17 cellular contexts compared by ENCODE assay signal in the genomic region with DNA sequence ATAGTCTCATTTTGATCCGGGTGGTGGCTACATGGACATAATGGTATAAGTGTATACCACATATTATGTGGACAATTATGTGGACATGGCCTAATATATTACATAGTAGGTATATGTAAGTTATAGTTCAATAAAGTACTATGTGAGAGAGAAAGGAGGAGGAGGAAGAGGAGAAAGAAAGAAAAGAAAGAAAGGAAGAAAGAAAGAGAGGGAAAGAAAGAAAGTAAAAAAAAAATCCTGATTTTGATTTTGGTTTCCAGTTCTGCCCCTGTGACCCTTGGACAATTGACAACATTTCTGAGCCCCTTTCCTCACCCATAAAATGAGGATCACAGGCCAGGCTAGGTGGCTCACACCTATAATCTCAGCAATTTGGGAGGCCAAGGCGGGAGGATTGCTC. TPM values are rescaled to one million over a fixed set of nuclear protein-coding genes. Genes with fewer than 3 reads are reported as not detected.
DNase-seq lines count a peak whose midpoint lies in the region; ATAC-seq and TF ChIP-seq lines count a peak whose summit lies in the region.
"Had no signal": no experiment of that assay in that cellular context is flagged by ENCODE, and none has a peak within 500 bp of the region (broad histone marks: within the 10 kb centered on the region; RNA-seq: fewer than 3 reads in every experiment).

No MANE protein-coding gene starts in this region.

- H3K4me3 ChIP-seq in Panc1 (ENCODE audit: low read depth in 2 of 2, low read length in 2 of 2) (no peak overlapping the region), lower lobe of right lung (no peak overlapping the region)
- H3K4me3 ChIP-seq: A549, body of pancreas, upper lobe of right lung had no signal

- intact Hi-C loops in Panc1 (cut with micrococcal nuclease; ENCODE audit: unreplicated experiment) (no loop called here), lower lobe of right lung (cut with DNase I) (no loop called here)

- ATAC-seq in activated CD8-positive, alpha-beta memory T cell treated with anti-CD3 and anti-CD28 coated beads, Interleukin-2, amount 10 ng/mL, durations not matched to agents 7 days and 5 days = no peak
- no peak for ATAC-seq in Panc1
- no peak for ATAC-seq in lower lobe of right lung
- ATAC-seq in stimulated activated memory B cell treated with anti-CD40 and anti-IgM and Interleukin-4, amounts not matched to agents 10 μg/mL and 1 μg/mL and 100 μg/mL, for 72 hours = no peak
- ATAC-seq: body of pancreas had no signal

- H3K4me1 ChIP-seq in Panc1 (ENCODE audit: control insufficient read depth, insufficient read depth, low read length) (peaks cover 24% of the 10 kb centered on the region), lower lobe of right lung (peaks cover 42% of the 10 kb centered on the region)
- H3K4me1 ChIP-seq: body of pancreas had no signal

- no peaks in the 10 kb centered on the region for H3K9me3 Mint-ChIP-seq in activated CD8-positive, alpha-beta memory T cell treated with anti-CD3 and anti-CD28 coated beads, Interleukin-2, amount 10 ng/mL, durations not matched to agents 7 days and 5 days (ENCODE audit: low read depth)
- no peaks in the 10 kb centered on the region for H3K9me3 Mint-ChIP-seq in stimulated activated memory B cell treated with anti-CD40 and anti-IgM and Interleukin-4, amounts not matched to agents 10 μg/mL and 1 μg/mL and 100 μg/mL, for 72 hours
- H3K9me3 Mint-ChIP-seq: activated naive CD4-positive, alpha-beta T cell treated with anti-CD3 and anti-CD28 coated beads for 36 hours; WTC11 had no signal

- peak overlapping the region; percentile 36 for H3K27ac Mint-ChIP-seq in activated CD8-positive, alpha-beta memory T cell treated with anti-CD3 and anti-CD28 coated beads, Interleukin-2, amount 10 ng/mL, durations not matched to agents 7 days and 5 days
- peak overlapping the region; percentile 95 for H3K27ac Mint-ChIP-seq in stimulated activated memory B cell treated with anti-CD40 and anti-IgM and Interleukin-4, amounts not matched to agents 10 μg/mL and 1 μg/mL and 100 μg/mL, for 72 hours
- H3K27ac Mint-ChIP-seq: WTC11 had no signal

- TF ChIP-seq CTCF in Panc1 (IDR thresholded peaks at IDR 0.05) (no peak), lower lobe of right lung (IDR thresholded peaks at IDR 0.05) (no peak)

- BruUV-seq in Panc1 (replicated peaks; lab: Mats Ljungman, UMichigan) = no TSS peak

- H3K4me3 Mint-ChIP-seq in activated CD8-positive, alpha-beta memory T cell treated with anti-CD3 and anti-CD28 coated beads, Interleukin-2, amount 10 ng/mL, durations not matched to agents 7 days and 5 days = no peak overlapping the region
- peak overlapping the region; percentile 26 for H3K4me3 Mint-ChIP-seq in stimulated activated memory B cell treated with anti-CD40 and anti-IgM and Interleukin-4, amounts not matched to agents 10 μg/mL and 1 μg/mL and 100 μg/mL, for 72 hours
- H3K4me3 Mint-ChIP-seq: activated naive CD4-positive, alpha-beta T cell treated with anti-CD3 and anti-CD28 coated beads for 36 hours; WTC11 had no signal

- peak overlapping the region; percentile 70; the same call in 1 of the 2 replicates for H3K27ac ChIP-seq in Panc1 (ENCODE audit: low read length)
- peak overlapping the region; percentile 80 for H3K27ac ChIP-seq in lower lobe of right lung
- H3K27ac ChIP-seq: body of pancreas, epithelial cell of prostate, upper lobe of right lung had no signal

- DNase-seq in activated CD8-positive, alpha-beta memory T cell treated with anti-CD3 and anti-CD28 coated beads, Interleukin-2, amount 10 ng/mL, durations not matched to agents 7 days and 5 days = no peak
- no peak for DNase-seq in activated CD8-positive, alpha-beta memory T cell treated with anti-CD3 and anti-CD28 coated beads, Interleukin-2, amount 50 U/mL, for 4 hours
- no peak for DNase-seq in Panc1 (ENCODE audit: low read depth, low spot score)
- DNase-seq in lower lobe of right lung = no peak
- no peak for DNase-seq in activated gamma-delta T cell treated with Interleukin-2 at 50 U/mL for 16 hours
- DNase-seq in central memory CD4-positive, alpha-beta T cell = no peak
- DNase-seq in kidney glomerular epithelial cell (lab: John Stamatoyannopoulos, UW) = no peak
- DNase-seq: body of pancreas, NCI-H1105 treated with DMSO at 0.1 percent for 48 hours, NCI-H2171, NCI-H774, upper lobe of right lung had no signal

- no peaks in the 10 kb centered on the region for H3K36me3 ChIP-seq in Panc1 (ENCODE audit: control insufficient read depth, insufficient read depth, low read length)
- H3K36me3 ChIP-seq in lower lobe of right lung = no peaks in the 10 kb centered on the region
- H3K36me3 ChIP-seq: upper lobe of right lung had no signal

- peaks cover 48% of the 10 kb centered on the region for H3K4me1 Mint-ChIP-seq in activated CD8-positive, alpha-beta memory T cell treated with anti-CD3 and anti-CD28 coated beads, Interleukin-2, amount 10 ng/mL, durations not matched to agents 7 days and 5 days
- peaks cover 54% of the 10 kb centered on the region for H3K4me1 Mint-ChIP-seq in stimulated activated memory B cell treated with anti-CD40 and anti-IgM and Interleukin-4, amounts not matched to agents 10 μg/mL and 1 μg/mL and 100 μg/mL, for 72 hours

- H3K36me3 Mint-ChIP-seq in activated CD8-positive, alpha-beta memory T cell treated with anti-CD3 and anti-CD28 coated beads, Interleukin-2, amount 10 ng/mL, durations not matched to agents 7 days and 5 days = peaks cover 2% of the 10 kb centered on the region
- H3K36me3 Mint-ChIP-seq in stimulated activated memory B cell treated with anti-CD40 and anti-IgM and Interleukin-4, amounts not matched to agents 10 μg/mL and 1 μg/mL and 100 μg/mL, for 72 hours = no peaks in the 10 kb centered on the region
- H3K36me3 Mint-ChIP-seq: WTC11 had no signal

- in situ Hi-C loops in Panc1 (cut with HindIII; ENCODE audit: low pct_unique_long_range_greater_than_20kb, low sequenced_read_pairs) = no loop called here

- CTCF ChIA-PET in activated CD8-positive, alpha-beta memory T cell treated with anti-CD3 and anti-CD28 coated beads, Interleukin-2, amount 10 ng/mL, durations not matched to agents 7 days and 5 days (lab: Charles Lee) = interaction anchor here (1.7 to 4.9 kb wide), 4 partner anchors 13 to 76 kb away, joined by 9 to 33 read pairs (median 25); no protein-coding TSS in a partner anchor
- CTCF ChIA-PET in Panc1 (lab: Charles Lee) = no interaction called here

- peaks cover 2% of the 10 kb centered on the region for H3K27me3 Mint-ChIP-seq in activated CD8-positive, alpha-beta memory T cell treated with anti-CD3 and anti-CD28 coated beads, Interleukin-2, amount 10 ng/mL, durations not matched to agents 7 days and 5 days
- H3K27me3 Mint-ChIP-seq in stimulated activated memory B cell treated with anti-CD40 and anti-IgM and Interleukin-4, amounts not matched to agents 10 μg/mL and 1 μg/mL and 100 μg/mL, for 72 hours = no peaks in the 10 kb centered on the region

- H3K27me3 ChIP-seq in Panc1 (ENCODE audit: control insufficient read depth, insufficient read depth, low read length) (no peaks in the 10 kb centered on the region), lower lobe of right lung (ENCODE audit: low read depth) (no peaks in the 10 kb centered on the region)
- H3K27me3 ChIP-seq: body of pancreas, upper lobe of right lung had no signal

- H3K9me3 ChIP-seq in Panc1 (ENCODE audit: control insufficient read depth, insufficient read depth, low read depth, low read length) = no peaks in the 10 kb centered on the region
- H3K9me3 ChIP-seq in lower lobe of right lung = no peaks in the 10 kb centered on the region
- H3K9me3 ChIP-seq: A549, body of pancreas, upper lobe of right lung had no signal

- POLR2A ChIA-PET in Panc1 (lab: Charles Lee) = no interaction called here

RNA-seq across cellular contexts. Expression of gene VCL, which starts 42.2 kb away (rescaled TPM):
- total RNA-seq in activated CD8-positive, alpha-beta memory T cell treated with anti-CD3 and anti-CD28 coated beads, Interleukin-2, amount 10 ng/mL, durations not matched to agents 7 days and 5 days = 10 to 100 TPM; 19.8 to 28.4 TPM
- total RNA-seq in Panc1 (2021; ENCODE audit: unreplicated experiment) (495 TPM), lower lobe of right lung (106 TPM)
- 227 TPM for polyA plus RNA-seq in Panc1 (2012; ENCODE audit: insufficient read length)

RNA-seq across cellular contexts. Expression of gene PLAU, which starts 44.8 kb away (rescaled TPM):
- 1 to 10 TPM; 2.2 to 4.8 TPM for total RNA-seq in activated CD8-positive, alpha-beta memory T cell treated with anti-CD3 and anti-CD28 coated beads, Interleukin-2, amount 10 ng/mL, durations not matched to agents 7 days and 5 days
- total RNA-seq in Panc1 (2021; ENCODE audit: unreplicated experiment) (305 TPM), lower lobe of right lung (29.0 TPM)
- 162 TPM for polyA plus RNA-seq in Panc1 (2012; ENCODE audit: insufficient read length)

Comparison
In these comparisons a context has a peak if more than half of its experiments do, and no peak if none do; other contexts are left out.
1. RNA of gene PLAU, which starts 44.8 kb away (total RNA-seq): 305 TPM in Panc1 (single experiment); 29.0 TPM in lower lobe of right lung (single experiment) and 2.2 to 4.8 TPM in activated CD8-positive, alpha-beta memory T cell treated with anti-CD3 and anti-CD28 coated beads, Interleukin-2, amount 10 ng/mL, durations not matched to agents 7 days and 5 days; every median in the first group is over 10 times any median in the second.